Comparison of ENCODE assay signal across 9 cellular contexts in genomic region chr19:1214862-1215731, GRCh38. TPM values are rescaled to one million over a fixed set of nuclear protein-coding genes. Genes with fewer than 3 reads are reported as not detected.
DNase-seq lines count a peak whose midpoint lies in the region; ATAC-seq and TF ChIP-seq lines count a peak whose summit lies in the region.
"Had no signal": no experiment of that assay in that cellular context is flagged by ENCODE, and none has a peak within 500 bp of the region (broad histone marks: within the 10 kb centered on the region; RNA-seq: fewer than 3 reads in every experiment).

No MANE protein-coding gene starts in this region.

- H3K27ac ChIP-seq in GM23248 (peak overlapping the region; percentile 35), skeletal muscle tissue (ENCODE audit: low read depth, low read length) (peak overlapping the region; percentile 97)

- H2AFZ ChIP-seq in GM23248 = no peak overlapping the region

- H3K9ac ChIP-seq in GM23248 (peak overlapping the region; percentile 71), skeletal muscle tissue (ENCODE audit: low read depth in 1 of 3, low read length in 3 of 3) (peak overlapping the region; percentile 84 to 91 (median 85))

- H3K36me3 ChIP-seq in GM23248 (ENCODE audit: low read depth) (no peaks in the 10 kb centered on the region; the same call in 1 of the 2 replicates), skeletal muscle tissue (ENCODE audit: control insufficient read depth in 3 of 3, insufficient read depth in 3 of 3, low read length in 3 of 3) (peaks cover 0 to 2% (median 0%) of the 10 kb centered on the region in 3 donors)

- H3K4me1 ChIP-seq in GM23248 (ENCODE audit: insufficient read depth) (peaks cover 29% of the 10 kb centered on the region), skeletal muscle tissue (ENCODE audit: control insufficient read depth in 3 of 3, insufficient read depth in 3 of 3, low read length in 3 of 3) (peaks cover 72 to 88% (median 86%) of the 10 kb centered on the region in 3 donors)

- H3K27me3 ChIP-seq in GM23248 (replicated peaks; ENCODE audit: insufficient read depth) (no peaks in the 10 kb centered on the region), skeletal muscle tissue (ENCODE audit: control insufficient read depth in 3 of 3, insufficient read depth in 3 of 3, low read length in 3 of 3) (no peaks in the 10 kb centered on the region)

- no peak for ATAC-seq in GM19397 (IDR thresholded peaks at IDR 0.05; ENCODE audit: unreplicated experiment)
- no peak for ATAC-seq in activated CD4-positive, CD25-positive, alpha-beta regulatory T cell treated with anti-CD3 and anti-CD28 coated beads, Interleukin-2, amount 50 U/mL, for 24 hours

- peak; percentile 53 for DNase-seq in GM23248
- peak; percentile 23 for DNase-seq in astrocyte of the spinal cord (ENCODE audit: low read depth, low spot score)
- peak; percentile 77 for DNase-seq in hepatic stellate cell (ENCODE audit: low spot score)
- no peak for DNase-seq in SIG-M5 (lab: John Stamatoyannopoulos, UW)
- no peak for DNase-seq in OCI-M1 (lab: John Stamatoyannopoulos, UW)
- DNase-seq: activated CD8-positive, alpha-beta memory T cell treated with anti-CD3 and anti-CD28 coated beads for 24 hours had no signal

- H3K4me2 ChIP-seq in GM23248 (ENCODE audit: unreplicated experiment) = no peak overlapping the region

- no peak for TF ChIP-seq CTCF in astrocyte of the spinal cord (IDR thresholded peaks at IDR 0.05; ENCODE audit: low read depth, low read length)

- H3K9me2 ChIP-seq in GM23248 (ENCODE audit: insufficient read depth) = no peaks in the 10 kb centered on the region

- H3K4me3 ChIP-seq in GM23248 = no peak overlapping the region
- no peak overlapping the region for H3K4me3 ChIP-seq in astrocyte of the spinal cord (ENCODE audit: low read depth, low read length)
- H3K4me3 ChIP-seq in skeletal muscle tissue (ENCODE audit: low read length in 3 of 3) = peak overlapping the region; percentile 51 to 77 (median 72)

- 78 to 82% methylated on average over 21 to 24 of the region's 26 CpGs for WGBS in GM23248 (ENCODE audit: low coverage in 1 of 2, low lambda C conversion rate in 2 of 2, missing lambda C conversion rate in 2 of 2), 2 experiments

- no peaks in the 10 kb centered on the region; the same call in 1 of the 2 replicates for H3F3A ChIP-seq in GM23248 (ENCODE audit: insufficient read depth)

- no peaks in the 10 kb centered on the region for H4K20me1 ChIP-seq in GM23248 (ENCODE audit: insufficient read depth)

- H3K9me3 ChIP-seq in GM23248 (ENCODE audit: low read depth) = no peaks in the 10 kb centered on the region
- H3K9me3 ChIP-seq in skeletal muscle tissue (ENCODE audit: control insufficient read depth in 3 of 3, low read length in 3 of 3) = no peaks in the 10 kb centered on the region

- in situ Hi-C loops in GM23248 (cut with MboI) (no loop called here), astrocyte of the spinal cord (cut with HindIII; ENCODE audit: low sequenced_read_pairs) (no loop called here)

- H3K79me2 ChIP-seq in GM23248 (ENCODE audit: insufficient read depth) = peaks cover 98% of the 10 kb centered on the region

RNA-seq across cellular contexts. Expression of gene STK11, which starts 9.5 kb away (rescaled TPM):
- total RNA-seq in GM23248 (2014; rRNA removed; shearing (Covaris generic)) = 64.1 and 66.5 TPM in 2 replicates
- polyA plus RNA-seq in GM23248 (2016; fragmentation: Nextera tagmentation; extraction: Ambion mirVana) = 4.3 and 4.6 TPM in 2 replicates
- 51.7 TPM for total RNA-seq in skeletal muscle tissue

RNA-seq across cellular contexts. Expression of gene CBARP, which starts 22.7 kb away (rescaled TPM):
- 2.7 and 4.5 TPM in 2 replicates for total RNA-seq in GM23248 (2014; rRNA removed; shearing (Covaris generic))
- 0.29 and 0.41 TPM in 2 replicates for polyA plus RNA-seq in GM23248 (2016; fragmentation: Nextera tagmentation; extraction: Ambion mirVana)
- not detected for total RNA-seq in skeletal muscle tissue

RNA-seq across cellular contexts. Expression of gene ATP5F1D, which starts 26.5 kb away (rescaled TPM):
- 27.4 and 38.9 TPM in 2 replicates for total RNA-seq in GM23248 (2014; rRNA removed; shearing (Covaris generic))
- polyA plus RNA-seq in GM23248 (2016; fragmentation: Nextera tagmentation; extraction: Ambion mirVana) = 287 and 290 TPM in 2 replicates
- total RNA-seq in skeletal muscle tissue = 24.5 TPM

RNA-seq across cellular contexts. Expression of gene MIDN, which starts 33.3 kb away (rescaled TPM):
- total RNA-seq in GM23248 (2014; rRNA removed; shearing (Covaris generic)) = 9.4 and 18.5 TPM in 2 replicates
- 3.1 and 4.0 TPM in 2 replicates for polyA plus RNA-seq in GM23248 (2016; fragmentation: Nextera tagmentation; extraction: Ambion mirVana)
- total RNA-seq in skeletal muscle tissue = 5.2 TPM

RNA-seq across cellular contexts. Expression of gene SBNO2, which starts 41.0 kb away (rescaled TPM):
- 64.5 and 70.4 TPM in 2 replicates for total RNA-seq in GM23248 (2014; rRNA removed; shearing (Covaris generic))
- 7.5 and 11.9 TPM in 2 replicates for polyA plus RNA-seq in GM23248 (2016; fragmentation: Nextera tagmentation; extraction: Ambion mirVana)
- total RNA-seq in skeletal muscle tissue = 10.4 TPM

Comparison
In these comparisons a context has a peak if more than half of its experiments do, and no peak if none do; other contexts are left out.
1. DNase-seq: peak in GM23248 (single experiment), astrocyte of the spinal cord (single experiment) and hepatic stellate cell (single experiment); none in SIG-M5 (single experiment) and OCI-M1 (single experiment).
2. H3K4me3 ChIP-seq: peak in skeletal muscle tissue (3 of 3); none in GM23248 (single experiment) and astrocyte of the spinal cord (single experiment).